ENCODE assay signal across 20 cellular contexts in the genomic region with DNA sequence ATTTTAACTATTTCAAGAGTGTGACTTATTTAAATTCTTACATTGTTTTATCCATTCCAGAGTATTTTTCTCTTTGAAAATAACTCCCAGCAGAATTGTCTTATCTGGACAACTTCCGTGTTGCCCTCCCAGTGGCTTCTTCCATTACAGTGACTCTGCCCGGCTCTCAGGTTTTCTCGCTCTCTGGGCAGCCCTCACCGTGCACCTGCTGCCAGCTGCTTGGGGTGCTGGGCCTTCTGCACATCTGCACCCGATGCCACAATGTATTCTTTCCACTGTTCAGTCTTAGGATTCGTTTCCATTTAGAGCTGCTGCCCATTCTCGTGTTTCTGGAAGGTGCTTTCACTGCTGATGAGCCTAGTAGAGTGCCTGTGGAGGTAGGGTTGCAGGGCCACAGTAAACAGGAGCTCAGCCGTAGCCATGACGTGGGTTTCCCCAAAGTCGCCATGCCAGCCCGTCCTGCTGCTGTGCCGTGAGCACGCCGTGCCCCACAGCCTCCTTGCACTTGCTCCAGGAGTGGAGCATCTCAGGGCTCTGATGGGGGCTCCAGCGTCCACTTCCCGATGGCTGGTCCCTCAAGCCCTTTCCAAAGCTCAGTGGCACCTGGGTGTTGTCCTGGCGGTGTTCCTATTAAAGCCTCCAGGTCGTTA.
"Had no signal": no experiment of that assay in that cellular context is flagged by ENCODE, and none has a peak within 500 bp of the region (broad histone marks: within the 10 kb centered on the region; RNA-seq: fewer than 3 reads in every experiment).

No MANE protein-coding gene starts in this region.

- H3K27ac ChIP-seq: ascending aorta, brain microvascular endothelial cell, tibial artery had no signal

- H3K4me3 ChIP-seq: ascending aorta, tibial artery had no signal

- H3K4me3 Mint-ChIP-seq: activated CD4-positive, alpha-beta T cell treated with anti-CD3 and anti-CD28 coated beads, Interleukin-2, amount 10 ng/mL, durations not matched to agents 7 days and 5 days; activated CD8-positive, alpha-beta T cell treated with anti-CD3 and anti-CD28 coated beads for 36 hours; memory B cell; naive B cell; neural crest cell had no signal

- H3K9me3 Mint-ChIP-seq: activated naive CD4-positive, alpha-beta T cell treated with anti-CD3 and anti-CD28 coated beads, Interleukin-2, amount 50 U/mL, for 72 hours; memory B cell had no signal

- ATAC-seq: activated CD8-positive, alpha-beta T cell treated with anti-CD3 and anti-CD28 coated beads for 36 hours; activated naive CD4-positive, alpha-beta T cell treated with anti-CD3 and anti-CD28 coated beads, Interleukin-2, amount 50 U/mL, for 72 hours; left ventricle myocardium superior had no signal

- H3K9me3 ChIP-seq: ascending aorta, tibial artery had no signal

- H3K27ac Mint-ChIP-seq: activated CD4-positive, alpha-beta T cell treated with anti-CD3 and anti-CD28 coated beads, Interleukin-2, amount 10 ng/mL, durations not matched to agents 7 days and 5 days; activated CD8-positive, alpha-beta T cell treated with anti-CD3 and anti-CD28 coated beads for 36 hours; activated naive CD4-positive, alpha-beta T cell treated with anti-CD3 and anti-CD28 coated beads, Interleukin-2, amount 50 U/mL, for 72 hours; memory B cell had no signal

- DNase-seq: activated CD4-positive, alpha-beta T cell treated with anti-CD3 and anti-CD28 coated beads, Interleukin-2, amount 10 ng/mL, durations not matched to agents 7 days and 5 days; activated CD8-positive, alpha-beta T cell treated with anti-CD3 and anti-CD28 coated beads for 36 hours; brain microvascular endothelial cell; caudate nucleus; dermis blood vessel endothelial cell; effector CD8-positive, alpha-beta T cell; erythroblast; foreskin fibroblast; kidney glomerular epithelial cell; left ventricle myocardium superior; naive B cell; occipital lobe; stimulated activated CD4-positive, alpha-beta T cell treated with anti-CD3 and anti-CD28 coated beads, Interleukin-4, amount 100 ng/mL, for 1 hour; stimulated activated naive CD4-positive, alpha-beta T cell treated with Interleukin-2 at 50 U/mL for 16 hours; substantia nigra had no signal

- H3K27me3 ChIP-seq: ascending aorta, brain microvascular endothelial cell, tibial artery had no signal

- H3K4me1 ChIP-seq: tibial artery had no signal

- H3K27me3 Mint-ChIP-seq: activated CD4-positive, alpha-beta T cell treated with anti-CD3 and anti-CD28 coated beads, Interleukin-2, amount 10 ng/mL, durations not matched to agents 7 days and 5 days; activated CD8-positive, alpha-beta T cell treated with anti-CD3 and anti-CD28 coated beads for 36 hours; memory B cell; naive B cell had no signal

- H3K4me1 Mint-ChIP-seq: activated CD4-positive, alpha-beta T cell treated with anti-CD3 and anti-CD28 coated beads, Interleukin-2, amount 10 ng/mL, durations not matched to agents 7 days and 5 days; memory B cell; neural crest cell had no signal
